Comparison of ENCODE assay signal across 8 cellular contexts in the genomic region with DNA sequence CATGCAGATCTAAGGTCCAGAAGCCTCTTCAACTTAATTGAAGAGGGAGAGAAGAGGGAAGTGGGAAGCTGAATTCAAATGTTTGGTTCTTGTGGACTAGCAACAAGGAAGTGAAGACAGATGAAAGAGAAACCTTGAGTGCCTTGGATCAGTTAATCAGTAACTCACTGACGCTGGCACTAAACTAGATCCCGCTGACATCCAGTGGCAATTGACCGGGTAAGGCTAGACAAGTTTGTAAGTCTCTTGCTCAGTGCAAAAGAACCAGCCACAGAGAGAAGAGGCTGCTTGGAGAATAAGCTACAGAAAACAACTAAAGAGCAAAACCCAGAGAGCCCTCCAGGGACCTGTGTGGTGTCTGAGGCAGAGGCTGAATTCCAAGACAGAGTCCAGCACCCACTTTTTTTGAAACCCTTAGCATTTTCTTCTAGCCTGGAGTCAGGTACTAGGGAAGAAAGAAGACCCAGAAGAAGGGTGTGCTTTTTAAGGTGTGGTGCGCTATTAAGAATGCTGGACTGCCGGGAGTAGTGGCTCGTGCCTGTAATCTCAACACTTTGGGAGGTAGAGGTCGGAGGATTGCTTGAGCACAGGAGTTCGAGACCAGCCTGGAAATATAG. TPM values are rescaled to one million over a fixed set of nuclear protein-coding genes. Genes with fewer than 3 reads are reported as not detected.
DNase-seq lines count a peak whose midpoint lies in the region; ATAC-seq and TF ChIP-seq lines count a peak whose summit lies in the region.

No MANE protein-coding gene starts in this region.

- H3K36me3 Mint-ChIP-seq in memory B cell, result no peaks in the 10 kb centered on the region
- no peaks in the 10 kb centered on the region for H3K36me3 Mint-ChIP-seq in activated naive CD4-positive, alpha-beta T cell treated with anti-CD3 and anti-CD28 coated beads for 36 hours (ENCODE audit: low read depth)

- no peaks in the 10 kb centered on the region for H3K36me3 ChIP-seq in spleen

- H3K4me1 Mint-ChIP-seq in memory B cell, result peaks cover 3% of the 10 kb centered on the region
- no peaks in the 10 kb centered on the region for H3K4me1 Mint-ChIP-seq in activated naive CD4-positive, alpha-beta T cell treated with anti-CD3 and anti-CD28 coated beads for 36 hours (ENCODE audit: low read depth)

- H3K9me3 Mint-ChIP-seq in memory B cell, result no peaks in the 10 kb centered on the region
- no peaks in the 10 kb centered on the region for H3K9me3 Mint-ChIP-seq in activated naive CD4-positive, alpha-beta T cell treated with anti-CD3 and anti-CD28 coated beads for 36 hours

- H3K9me3 ChIP-seq in spleen, result no peaks in the 10 kb centered on the region

- 59 to 65% (median 61%) methylated on average over 8 of the region's 8 CpGs for WGBS in spleen, 5 donors

- no peak overlapping the region for H3K27ac ChIP-seq in spleen
- H3K27ac ChIP-seq in substantia nigra (ENCODE audit: low read depth, low read length, poor library complexity, severe bottlenecking), result no peak overlapping the region

- peak; percentile 74 to 81 for DNase-seq in NCI-H526 (lab: John Stamatoyannopoulos, UW)
- no peak for DNase-seq in memory B cell (ENCODE audit: low spot score in 2 of 2)
- DNase-seq in activated naive CD4-positive, alpha-beta T cell treated with anti-CD3 and anti-CD28 coated beads for 36 hours, result no peak
- DNase-seq in spleen, result no peak
- no peak for DNase-seq in NCI-H345 treated with DMSO at 0.1 percent for 48 hours (lab: John Stamatoyannopoulos, UW; ENCODE audit: unreplicated experiment)
- DNase-seq in substantia nigra (lab: John Stamatoyannopoulos, UW), result no peak

- peaks cover 0 to 6% (median 0%) of the 10 kb centered on the region in 6 donors for H3K4me1 ChIP-seq in spleen

- no peak overlapping the region for H3K4me3 ChIP-seq in spleen

- H3K4me3 Mint-ChIP-seq in memory B cell, result no peak overlapping the region
- H3K4me3 Mint-ChIP-seq in activated naive CD4-positive, alpha-beta T cell treated with anti-CD3 and anti-CD28 coated beads for 36 hours, result no peak overlapping the region

- peaks cover 0 to 60% (median 11%) of the 10 kb centered on the region in 7 donors for H3K27me3 ChIP-seq in spleen (replicated peaks in 1 of 7)

- H3K27me3 Mint-ChIP-seq in memory B cell, result peaks cover 14% of the 10 kb centered on the region
- H3K27me3 Mint-ChIP-seq in activated naive CD4-positive, alpha-beta T cell treated with anti-CD3 and anti-CD28 coated beads for 36 hours (ENCODE audit: low read depth), result peaks cover 37% of the 10 kb centered on the region

- ATAC-seq in GM18511 (IDR thresholded peaks at IDR 0.05; ENCODE audit: unreplicated experiment) (peak; percentile 95), HG02798 (IDR thresholded peaks at IDR 0.05; ENCODE audit: poor library complexity, unreplicated experiment) (peak; percentile 91), memory B cell (ENCODE audit: low read depth) (peak; percentile 38)

- intact Hi-C loops in activated naive CD4-positive, alpha-beta T cell treated with anti-CD3 and anti-CD28 coated beads for 36 hours (cut with micrococcal nuclease), result no loop called here
- intact Hi-C loops in spleen (cut with DNase I; ENCODE audit: low total_unique reads), result no loop called here

- no peak for TF ChIP-seq CTCF in spleen (IDR thresholded peaks at IDR 0.05 in 8 of 11, conservative IDR thresholded peaks at IDR 0.05 in 3 of 11)

- no peak for TF ChIP-seq POLR2A in spleen (IDR thresholded peaks at IDR 0.05)

- peak overlapping the region; percentile 1 for H3K27ac Mint-ChIP-seq in memory B cell
- H3K27ac Mint-ChIP-seq in activated naive CD4-positive, alpha-beta T cell treated with anti-CD3 and anti-CD28 coated beads for 36 hours, result no peak overlapping the region

- CTCF ChIA-PET in activated naive CD4-positive, alpha-beta T cell treated with anti-CD3 and anti-CD28 coated beads for 36 hours (lab: Charles Lee), result no interaction called here

RNA-seq across cellular contexts. Expression of a gene that starts 6.9 kb away (rescaled TPM):
- under 1 TPM; 0.21 to 0.27 TPM for total RNA-seq in activated naive CD4-positive, alpha-beta T cell treated with anti-CD3 and anti-CD28 coated beads for 36 hours
- total RNA-seq in spleen, result under 1 TPM in 6 of 7 donors, not detected in 1; 0.06 to 0.37 (median 0.23) TPM
- under 1 TPM; 0.02 to 0.04 (median 0.03) TPM for polyA plus RNA-seq in spleen

Comparison
In these comparisons a context has a peak if more than half of its experiments do, and no peak if none do; other contexts are left out.
1. ATAC-seq: peak in every context shown above with its lines; median percentile 95 in GM18511; 91 in HG02798; 38 in memory B cell.
2. DNase-seq: peak in NCI-H526 (2 of 2); none in memory B cell (0 of 2), activated naive CD4-positive, alpha-beta T cell treated with anti-CD3 and anti-CD28 coated beads for 36 hours (single experiment), spleen (single experiment), NCI-H345 treated with DMSO at 0.1 percent for 48 hours (single experiment) and substantia nigra (0 of 49).